In the genomic region with DNA sequence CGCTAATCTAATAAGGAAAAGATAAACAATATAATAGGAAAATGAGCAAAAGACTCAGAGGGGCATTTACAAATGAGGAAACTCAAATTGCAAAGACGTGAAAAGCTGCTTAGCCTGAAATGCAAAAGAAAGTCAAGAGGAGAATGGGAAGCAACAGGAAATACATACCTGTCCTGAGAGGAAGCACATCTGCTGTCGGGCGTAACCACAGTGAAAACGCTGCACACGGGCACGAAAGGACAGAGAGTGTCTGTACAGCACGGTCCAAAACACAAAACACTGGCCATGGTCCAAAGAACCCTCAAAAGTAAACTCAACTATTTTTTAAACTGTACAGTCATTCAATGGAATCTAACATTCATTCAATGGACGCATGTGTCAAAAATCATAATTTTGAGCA, we compare ENCODE assay signal across 23 cellular contexts.
A peak's percentile ranks its signal among the peaks of the same experiment; 100 is the strongest.
DNase-seq lines count a peak whose midpoint lies in the region; ATAC-seq and TF ChIP-seq lines count a peak whose summit lies in the region.
"Had no signal": no experiment of that assay in that cellular context is flagged by ENCODE, and none has a peak within 500 bp of the region (broad histone marks: within the 10 kb centered on the region; RNA-seq: fewer than 3 reads in every experiment).

No MANE protein-coding gene starts in this region.

- in situ Hi-C loops in KBM-7 (cut with MboI; ENCODE audit: low pct_unique_long_range_greater_than_20kb, low sequenced_read_pairs), result no loop called here

- no peak for DNase-seq in activated naive CD8-positive, alpha-beta T cell treated with anti-CD3 and anti-CD28 coated beads, Interleukin-2, amount 10 ng/mL, durations not matched to agents 7 days and 5 days
- DNase-seq in activated naive CD8-positive, alpha-beta T cell treated with anti-CD3 and anti-CD28 coated beads for 36 hours, result no peak
- DNase-seq in KBM-7, result peak; percentile 63
- no peak for DNase-seq in endothelial cell (ENCODE audit: low spot score)
- no peak for DNase-seq in GOT3 (lab: John Stamatoyannopoulos, UW)
- DNase-seq in dedifferentiated amniotic fluid mesenchymal stem cell (ENCODE audit: extremely low spot score), result no peak
- no peak for DNase-seq in activated CD4-positive, alpha-beta T cell treated with anti-CD3 and anti-CD28 coated beads, Interleukin-2, amount 50 U/mL, for 48 hours
- DNase-seq: activated CD4-positive, alpha-beta T cell treated with anti-CD3 and anti-CD28 coated beads, Interleukin-2, amount 50 U/mL, for 4 hours; AML-193; left ventricle myocardium inferior; naive B cell; NCI-H1092 treated with DMSO at 0.1 percent for 48 hours; NCI-H187; nucleus accumbens; Peyer's patch; psoas muscle; stimulated activated naive CD4-positive, alpha-beta T cell treated with Interleukin-2 at 50 U/mL for 16 hours; SW 1271; testis; uterus had no signal

- POLR2A ChIA-PET in activated naive CD8-positive, alpha-beta T cell treated with anti-CD3 and anti-CD28 coated beads, Interleukin-2, amount 10 ng/mL, durations not matched to agents 7 days and 5 days (lab: Charles Lee), result no interaction called here

- peaks cover 26% of the 10 kb centered on the region for H3K4me1 Mint-ChIP-seq in activated naive CD8-positive, alpha-beta T cell treated with anti-CD3 and anti-CD28 coated beads, Interleukin-2, amount 10 ng/mL, durations not matched to agents 7 days and 5 days
- H3K4me1 Mint-ChIP-seq in activated naive CD8-positive, alpha-beta T cell treated with anti-CD3 and anti-CD28 coated beads for 36 hours, result peaks cover 5% of the 10 kb centered on the region
- peaks cover 26% of the 10 kb centered on the region for H3K4me1 Mint-ChIP-seq in endothelial cell (ENCODE audit: unreplicated experiment)

- ATAC-seq in activated naive CD8-positive, alpha-beta T cell treated with anti-CD3 and anti-CD28 coated beads, Interleukin-2, amount 10 ng/mL, durations not matched to agents 7 days and 5 days (ENCODE audit: low read depth), result peak; percentile 50
- ATAC-seq in GM19455 (IDR thresholded peaks at IDR 0.05; ENCODE audit: unreplicated experiment), result no peak
- ATAC-seq: A549, psoas muscle had no signal

- peak overlapping the region; percentile 50 for H3K27ac Mint-ChIP-seq in activated naive CD8-positive, alpha-beta T cell treated with anti-CD3 and anti-CD28 coated beads, Interleukin-2, amount 10 ng/mL, durations not matched to agents 7 days and 5 days
- H3K27ac Mint-ChIP-seq in activated naive CD8-positive, alpha-beta T cell treated with anti-CD3 and anti-CD28 coated beads for 36 hours, result no peak overlapping the region
- H3K27ac Mint-ChIP-seq in endothelial cell (ENCODE audit: unreplicated experiment), result peak overlapping the region; percentile 22

- no peaks in the 10 kb centered on the region for H3K36me3 Mint-ChIP-seq in activated naive CD8-positive, alpha-beta T cell treated with anti-CD3 and anti-CD28 coated beads, Interleukin-2, amount 10 ng/mL, durations not matched to agents 7 days and 5 days
- no peaks in the 10 kb centered on the region for H3K36me3 Mint-ChIP-seq in activated naive CD8-positive, alpha-beta T cell treated with anti-CD3 and anti-CD28 coated beads for 36 hours
- no peaks in the 10 kb centered on the region for H3K36me3 Mint-ChIP-seq in endothelial cell (ENCODE audit: low read depth, unreplicated experiment)
- H3K36me3 Mint-ChIP-seq: naive B cell had no signal

- no peak for TF ChIP-seq CTCF in endothelial cell (IDR thresholded peaks at IDR 0.05; ENCODE audit: unreplicated experiment)

- peak overlapping the region; percentile 65 for H3K4me3 Mint-ChIP-seq in activated naive CD8-positive, alpha-beta T cell treated with anti-CD3 and anti-CD28 coated beads, Interleukin-2, amount 10 ng/mL, durations not matched to agents 7 days and 5 days
- H3K4me3 Mint-ChIP-seq in activated naive CD8-positive, alpha-beta T cell treated with anti-CD3 and anti-CD28 coated beads for 36 hours, result no peak overlapping the region
- H3K4me3 Mint-ChIP-seq in endothelial cell (ENCODE audit: unreplicated experiment), result no peak overlapping the region
- H3K4me3 Mint-ChIP-seq: central memory CD8-positive, alpha-beta T cell had no signal

- H3K9me3 Mint-ChIP-seq in activated naive CD8-positive, alpha-beta T cell treated with anti-CD3 and anti-CD28 coated beads, Interleukin-2, amount 10 ng/mL, durations not matched to agents 7 days and 5 days, result no peaks in the 10 kb centered on the region
- H3K9me3 Mint-ChIP-seq in activated naive CD8-positive, alpha-beta T cell treated with anti-CD3 and anti-CD28 coated beads for 36 hours, result no peaks in the 10 kb centered on the region
- no peaks in the 10 kb centered on the region for H3K9me3 Mint-ChIP-seq in endothelial cell (ENCODE audit: unreplicated experiment)
- H3K9me3 Mint-ChIP-seq: central memory CD8-positive, alpha-beta T cell had no signal

- H3K27me3 Mint-ChIP-seq in activated naive CD8-positive, alpha-beta T cell treated with anti-CD3 and anti-CD28 coated beads, Interleukin-2, amount 10 ng/mL, durations not matched to agents 7 days and 5 days, result no peaks in the 10 kb centered on the region
- H3K27me3 Mint-ChIP-seq in activated naive CD8-positive, alpha-beta T cell treated with anti-CD3 and anti-CD28 coated beads for 36 hours, result no peaks in the 10 kb centered on the region
- peaks cover 1% of the 10 kb centered on the region for H3K27me3 Mint-ChIP-seq in endothelial cell (ENCODE audit: unreplicated experiment)
- H3K27me3 Mint-ChIP-seq: central memory CD8-positive, alpha-beta T cell had no signal
